9 cellular contexts compared by ENCODE assay signal in genomic region chr20:45011108-45011526, GRCh38. TPM values are rescaled to one million over a fixed set of nuclear protein-coding genes. Genes with fewer than 3 reads are reported as not detected.
DNase-seq lines count a peak whose midpoint lies in the region; ATAC-seq, FAIRE-seq and TF ChIP-seq lines count a peak whose summit lies in the region.
"Had no signal": no experiment of that assay in that cellular context is flagged by ENCODE, and none has a peak within 500 bp of the region (broad histone marks: within the 10 kb centered on the region; RNA-seq: fewer than 3 reads in every experiment).

No MANE protein-coding gene starts in this region.

- ATAC-seq in HG02759 (IDR thresholded peaks at IDR 0.05; ENCODE audit: unreplicated experiment), result no peak

- TF ChIP-seq CTCF in bronchial epithelial cell (IDR thresholded peaks at IDR 0.05; ENCODE audit: insufficient read depth, low read length, severe bottlenecking) (peak; percentile 74), kidney epithelial cell (IDR thresholded peaks at IDR 0.05; ENCODE audit: insufficient read depth, low read length, poor library complexity, severe bottlenecking) (peak; percentile 73)

- no peak for FAIRE-seq in bronchial epithelial cell (lab: Jason Lieb, UNC)

- H3K4me3 ChIP-seq in bronchial epithelial cell (ENCODE audit: low read depth, low read length), result no peak overlapping the region
- no peak overlapping the region for H3K4me3 ChIP-seq in kidney epithelial cell (ENCODE audit: low read depth, low read length)
- H3K4me3 ChIP-seq: BLaER1 had no signal

- DNase-seq in DMS79 treated with DMSO at 0.1 percent for 48 hours (lab: John Stamatoyannopoulos, UW) (peak; percentile 5), DMS79 (lab: John Stamatoyannopoulos, UW) (no peak), NCI-H1105 (lab: John Stamatoyannopoulos, UW) (peak; percentile 36), T-helper 9 cell (peak; percentile 12), bronchial epithelial cell (ENCODE audit: low read depth) (peak; percentile 56), kidney epithelial cell (ENCODE audit: low read depth) (no peak)
- peak; percentile 37 for DNase-seq in stimulated activated CD4-positive, alpha-beta T cell treated with anti-CD3 and anti-CD28 coated beads, Interleukin-2, amount 100 ng/mL, for 4 hours (ENCODE audit: low read depth)

- H3K27me3 ChIP-seq in bronchial epithelial cell (ENCODE audit: control insufficient read depth, insufficient read depth, low read length) (no peaks in the 10 kb centered on the region), kidney epithelial cell (ENCODE audit: control insufficient read depth, insufficient read depth, low read length) (no peaks in the 10 kb centered on the region)
- H3K27me3 ChIP-seq: BLaER1 had no signal

- H3K36me3 ChIP-seq in bronchial epithelial cell (ENCODE audit: control insufficient read depth, insufficient read depth, low read length) (peaks cover 1% of the 10 kb centered on the region), kidney epithelial cell (ENCODE audit: control insufficient read depth, insufficient read depth, low read length) (no peaks in the 10 kb centered on the region)

RNA-seq across cellular contexts. Expression of gene STK4, which starts 44.8 kb away (rescaled TPM):
- 34.8 and 46.1 TPM in 2 replicates for total RNA-seq in bronchial epithelial cell
- 20.1 and 27.1 TPM in 2 replicates for total RNA-seq in kidney epithelial cell

RNA-seq across cellular contexts. Expression of gene TOMM34, which starts 50.9 kb away (rescaled TPM):
- 17.6 and 25.2 TPM in 2 replicates for total RNA-seq in bronchial epithelial cell
- 62.3 and 72.9 TPM in 2 replicates for total RNA-seq in kidney epithelial cell

Comparison
In these comparisons a context has a peak if more than half of its experiments do, and no peak if none do; other contexts are left out.
1. DNase-seq: peak in DMS79 treated with DMSO at 0.1 percent for 48 hours (single experiment), NCI-H1105 (single experiment), T-helper 9 cell (single experiment), bronchial epithelial cell (single experiment) and stimulated activated CD4-positive, alpha-beta T cell treated with anti-CD3 and anti-CD28 coated beads, Interleukin-2, amount 100 ng/mL, for 4 hours (single experiment); none in DMS79 (single experiment) and kidney epithelial cell (single experiment).